ENCODE assay signal across 18 cellular contexts in the genomic region with DNA sequence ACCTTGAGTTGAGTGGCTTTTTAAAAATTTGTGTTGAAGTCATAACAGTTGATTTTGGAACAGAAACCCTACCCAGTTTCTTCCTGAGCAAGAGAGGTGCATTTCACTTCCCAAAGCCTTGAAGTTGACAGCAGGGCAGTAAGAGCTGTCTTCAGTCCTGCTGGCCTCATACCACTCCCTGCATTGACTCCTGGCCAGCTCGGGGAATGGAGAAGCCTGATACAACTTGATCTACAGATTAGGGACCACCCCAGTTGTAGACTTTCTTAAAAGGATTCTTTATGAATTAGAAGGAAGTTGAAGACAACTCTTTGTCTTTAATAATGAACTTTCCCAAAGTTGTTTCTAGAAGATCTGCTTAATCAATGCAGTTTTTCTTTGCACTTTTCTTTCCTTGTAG.
A peak's percentile ranks its signal among the peaks of the same experiment; 100 is the strongest.
DNase-seq lines count a peak whose midpoint lies in the region; ATAC-seq and TF ChIP-seq lines count a peak whose summit lies in the region.
"Had no signal": no experiment of that assay in that cellular context is flagged by ENCODE, and none has a peak within 500 bp of the region (broad histone marks: within the 10 kb centered on the region; RNA-seq: fewer than 3 reads in every experiment).

No MANE protein-coding gene starts in this region.

- TF ChIP-seq CTCF in ascending aorta (IDR thresholded peaks at IDR 0.05) = no peak
- no peak for TF ChIP-seq CTCF in fibroblast of villous mesenchyme (IDR thresholded peaks at IDR 0.05; ENCODE audit: insufficient read depth, low read depth, low read length)
- no peak for TF ChIP-seq CTCF in smooth muscle cell (IDR thresholded peaks at IDR 0.05; ENCODE audit: borderline replicate concordance, insufficient read depth, poor library complexity, severe bottlenecking)

- DNase-seq in GM23248 (peak; percentile 31), ascending aorta (ENCODE audit: low spot score in 2 of 2) (no peak), fibroblast of villous mesenchyme (ENCODE audit: low read depth) (peak; percentile 21), smooth muscle cell (lab: John Stamatoyannopoulos, UW; ENCODE audit: unreplicated experiment) (no peak), GM03348 (ENCODE audit: low spot score) (no peak), head of caudate nucleus (no peak)
- DNase-seq in activated CD4-positive, alpha-beta T cell treated with anti-CD3 and anti-CD28 coated beads, Interleukin-2, amount 10 ng/mL, durations not matched to agents 24 days and 14 days = no peak
- DNase-seq: activated naive CD4-positive, alpha-beta T cell treated with anti-CD3 and anti-CD28 coated beads, Interleukin-2, amount 50 U/mL, for 16 hours; Calu3; caudate nucleus; GDM1; MM.1S; NCI-H1930; NCI-H510A; nephron progenitor cell; Right ventricle myocardium superior had no signal

- H3K4me3 Mint-ChIP-seq in activated CD4-positive, alpha-beta T cell treated with anti-CD3 and anti-CD28 coated beads, Interleukin-2, amount 10 ng/mL, durations not matched to agents 24 days and 14 days = no peak overlapping the region
- H3K4me3 Mint-ChIP-seq: nephron progenitor cell had no signal

- H3K9me3 Mint-ChIP-seq in activated CD4-positive, alpha-beta T cell treated with anti-CD3 and anti-CD28 coated beads, Interleukin-2, amount 10 ng/mL, durations not matched to agents 24 days and 14 days = no peaks in the 10 kb centered on the region
- H3K9me3 Mint-ChIP-seq: nephron progenitor cell had no signal

- H3K27ac ChIP-seq in GM23248 = peak overlapping the region; percentile 71
- H3K27ac ChIP-seq in ascending aorta = peak overlapping the region; percentile 43 to 72
- H3K27ac ChIP-seq in smooth muscle cell (ENCODE audit: low read depth) = peak overlapping the region; percentile 92

- peak overlapping the region; percentile 20 for H3K4me2 ChIP-seq in GM23248 (ENCODE audit: unreplicated experiment)
- H3K4me2 ChIP-seq in smooth muscle cell = peak overlapping the region; percentile 61

- no peaks in the 10 kb centered on the region for H3K9me3 ChIP-seq in GM23248 (ENCODE audit: low read depth)
- H3K9me3 ChIP-seq in ascending aorta = no peaks in the 10 kb centered on the region
- no peaks in the 10 kb centered on the region for H3K9me3 ChIP-seq in smooth muscle cell (replicated peaks; ENCODE audit: low read depth)

- H3F3A ChIP-seq in GM23248 (ENCODE audit: insufficient read depth) = peaks cover 35% of the 10 kb centered on the region
- H3F3A ChIP-seq in smooth muscle cell (ENCODE audit: low read depth) = peaks cover 6% of the 10 kb centered on the region

- H3K4me3 ChIP-seq in GM23248 (peak overlapping the region; percentile 23; the same call in 1 of the 2 replicates), ascending aorta (no peak overlapping the region), fibroblast of villous mesenchyme (ENCODE audit: low read depth, low read length) (no peak overlapping the region), smooth muscle cell (no peak overlapping the region)
- H3K4me3 ChIP-seq: lung had no signal

- WGBS in GM23248 (ENCODE audit: low coverage in 1 of 2, low lambda C conversion rate in 2 of 2, missing lambda C conversion rate in 2 of 2), 2 experiments = 0 to 4% methylated on average over 1 of the region's 1 CpG
- WGBS in smooth muscle cell (ENCODE audit: low lambda C conversion rate) = 28% methylated on average over 1 of the region's 1 CpG

- H3K9ac ChIP-seq in GM23248 (peak overlapping the region; percentile 12; the same call in 1 of the 2 replicates), smooth muscle cell (ENCODE audit: low read depth) (peak overlapping the region; percentile 63)

- H3K4me1 ChIP-seq in GM23248 (ENCODE audit: insufficient read depth) = peaks cover 18% of the 10 kb centered on the region
- peaks cover 0 to 32% of the 10 kb centered on the region in 2 donors for H3K4me1 ChIP-seq in ascending aorta
- H3K4me1 ChIP-seq in smooth muscle cell (ENCODE audit: low read depth) = peaks cover 4% of the 10 kb centered on the region

- H3K27me3 Mint-ChIP-seq in activated CD4-positive, alpha-beta T cell treated with anti-CD3 and anti-CD28 coated beads, Interleukin-2, amount 10 ng/mL, durations not matched to agents 24 days and 14 days = no peaks in the 10 kb centered on the region

- intact Hi-C loops in ascending aorta (cut with DNase I) = loop anchor here (5.0 kb wide), 1 partner anchor 35 kb away; no protein-coding TSS in a partner anchor
- intact Hi-C loops in head of caudate nucleus (cut with DNase I) = no loop called here
- intact Hi-C loops in activated CD4-positive, alpha-beta T cell treated with anti-CD3 and anti-CD28 coated beads, Interleukin-2, amount 10 ng/mL, durations not matched to agents 24 days and 14 days (cut with micrococcal nuclease) = no loop called here

- H3K27me3 ChIP-seq in GM23248 (replicated peaks; ENCODE audit: insufficient read depth) = no peaks in the 10 kb centered on the region
- H3K27me3 ChIP-seq in ascending aorta = no peaks in the 10 kb centered on the region
- no peaks in the 10 kb centered on the region for H3K27me3 ChIP-seq in smooth muscle cell (ENCODE audit: low read depth)

- no peaks in the 10 kb centered on the region for H3K79me2 ChIP-seq in GM23248 (ENCODE audit: insufficient read depth)
- no peaks in the 10 kb centered on the region for H3K79me2 ChIP-seq in smooth muscle cell (ENCODE audit: low read depth)

- H2AFZ ChIP-seq in GM23248 (no peak overlapping the region), smooth muscle cell (ENCODE audit: low read depth) (no peak overlapping the region)

- H3K4me1 Mint-ChIP-seq in activated CD4-positive, alpha-beta T cell treated with anti-CD3 and anti-CD28 coated beads, Interleukin-2, amount 10 ng/mL, durations not matched to agents 24 days and 14 days = no peaks in the 10 kb centered on the region
- H3K4me1 Mint-ChIP-seq: nephron progenitor cell had no signal

- no peaks in the 10 kb centered on the region for H4K20me1 ChIP-seq in GM23248 (ENCODE audit: insufficient read depth)
- no peaks in the 10 kb centered on the region for H4K20me1 ChIP-seq in smooth muscle cell (ENCODE audit: low read depth)

- in situ Hi-C loops in GM23248 (cut with MboI) = no loop called here

- H3K9me2 ChIP-seq in GM23248 (ENCODE audit: insufficient read depth) = no peaks in the 10 kb centered on the region

- no peak for ATAC-seq in HG03159 (IDR thresholded peaks at IDR 0.05; ENCODE audit: unreplicated experiment)

- peaks cover 9% of the 10 kb centered on the region for H3K36me3 ChIP-seq in GM23248 (ENCODE audit: low read depth)
- H3K36me3 ChIP-seq in ascending aorta = peaks cover 70 to 81% of the 10 kb centered on the region in 2 donors
- H3K36me3 ChIP-seq in smooth muscle cell (ENCODE audit: low read depth) = no peaks in the 10 kb centered on the region

- H3K27ac Mint-ChIP-seq in activated CD4-positive, alpha-beta T cell treated with anti-CD3 and anti-CD28 coated beads, Interleukin-2, amount 10 ng/mL, durations not matched to agents 24 days and 14 days = no peak overlapping the region
- H3K27ac Mint-ChIP-seq: nephron progenitor cell had no signal

- H3K36me3 Mint-ChIP-seq in activated CD4-positive, alpha-beta T cell treated with anti-CD3 and anti-CD28 coated beads, Interleukin-2, amount 10 ng/mL, durations not matched to agents 24 days and 14 days (ENCODE audit: low read depth) = peaks cover 50% of the 10 kb centered on the region

Comparison
In these comparisons a context has a peak if more than half of its experiments do, and no peak if none do; other contexts are left out.
1. DNase-seq: peak in GM23248 (single experiment) and fibroblast of villous mesenchyme (single experiment); none in ascending aorta (0 of 2), smooth muscle cell (single experiment), GM03348 (single experiment), head of caudate nucleus (0 of 42) and activated CD4-positive, alpha-beta T cell treated with anti-CD3 and anti-CD28 coated beads, Interleukin-2, amount 10 ng/mL, durations not matched to agents 24 days and 14 days (single experiment).
2. Peak in every context shown above with its lines, with median percentiles within 50 percentile points of each other: H3K27ac ChIP-seq.